Comparison of ENCODE assay signal across 12 cellular contexts in genomic region chr2:48122166-48122565, GRCh38.
"Had no signal": no experiment of that assay in that cellular context is flagged by ENCODE, and none has a peak within 500 bp of the region (broad histone marks: within the 10 kb centered on the region; RNA-seq: fewer than 3 reads in every experiment).

No MANE protein-coding gene starts in this region.

- H3K27ac ChIP-seq: body of pancreas, dorsolateral prefrontal cortex, psoas muscle, skin epidermis had no signal

- ATAC-seq: body of pancreas, psoas muscle, right cardiac atrium had no signal

- H3K4me3 Mint-ChIP-seq: activated naive CD8-positive, alpha-beta T cell; memory B cell; neural crest cell had no signal

- H3K36me3 Mint-ChIP-seq: activated naive CD8-positive, alpha-beta T cell; memory B cell had no signal

- H3K27me3 Mint-ChIP-seq: activated naive CD8-positive, alpha-beta T cell had no signal

- H3K4me3 ChIP-seq: body of pancreas, dorsolateral prefrontal cortex, psoas muscle, skin epidermis had no signal

- H3K9me3 Mint-ChIP-seq: memory B cell, neural crest cell had no signal

- H3K4me1 ChIP-seq: body of pancreas, psoas muscle had no signal

- H3K4me1 Mint-ChIP-seq: memory B cell had no signal

- H3K27ac Mint-ChIP-seq: activated naive CD8-positive, alpha-beta T cell; memory B cell had no signal

- H3K27me3 ChIP-seq: body of pancreas, dorsolateral prefrontal cortex had no signal

- DNase-seq: activated gamma-delta T cell; activated T-cell treated with anti-CD3 and anti-CD28 coated beads, Interleukin-2, amount 50 U/mL, for 48 hours; body of pancreas; dorsolateral prefrontal cortex; psoas muscle; right cardiac atrium; stimulated activated CD4-positive, alpha-beta T cell treated with anti-CD3 and anti-CD28 coated beads, Interleukin-15, amount 100 ng/mL, for 24 hours; stimulated activated CD4-positive, alpha-beta T cell treated with anti-CD3 and anti-CD28 coated beads, Interleukin-2, amount 100 ng/mL, for 48 hours had no signal

- H3K9me3 ChIP-seq: body of pancreas, psoas muscle had no signal
